Comparison of ENCODE assay signal across 1 cellular context in the genomic region with DNA sequence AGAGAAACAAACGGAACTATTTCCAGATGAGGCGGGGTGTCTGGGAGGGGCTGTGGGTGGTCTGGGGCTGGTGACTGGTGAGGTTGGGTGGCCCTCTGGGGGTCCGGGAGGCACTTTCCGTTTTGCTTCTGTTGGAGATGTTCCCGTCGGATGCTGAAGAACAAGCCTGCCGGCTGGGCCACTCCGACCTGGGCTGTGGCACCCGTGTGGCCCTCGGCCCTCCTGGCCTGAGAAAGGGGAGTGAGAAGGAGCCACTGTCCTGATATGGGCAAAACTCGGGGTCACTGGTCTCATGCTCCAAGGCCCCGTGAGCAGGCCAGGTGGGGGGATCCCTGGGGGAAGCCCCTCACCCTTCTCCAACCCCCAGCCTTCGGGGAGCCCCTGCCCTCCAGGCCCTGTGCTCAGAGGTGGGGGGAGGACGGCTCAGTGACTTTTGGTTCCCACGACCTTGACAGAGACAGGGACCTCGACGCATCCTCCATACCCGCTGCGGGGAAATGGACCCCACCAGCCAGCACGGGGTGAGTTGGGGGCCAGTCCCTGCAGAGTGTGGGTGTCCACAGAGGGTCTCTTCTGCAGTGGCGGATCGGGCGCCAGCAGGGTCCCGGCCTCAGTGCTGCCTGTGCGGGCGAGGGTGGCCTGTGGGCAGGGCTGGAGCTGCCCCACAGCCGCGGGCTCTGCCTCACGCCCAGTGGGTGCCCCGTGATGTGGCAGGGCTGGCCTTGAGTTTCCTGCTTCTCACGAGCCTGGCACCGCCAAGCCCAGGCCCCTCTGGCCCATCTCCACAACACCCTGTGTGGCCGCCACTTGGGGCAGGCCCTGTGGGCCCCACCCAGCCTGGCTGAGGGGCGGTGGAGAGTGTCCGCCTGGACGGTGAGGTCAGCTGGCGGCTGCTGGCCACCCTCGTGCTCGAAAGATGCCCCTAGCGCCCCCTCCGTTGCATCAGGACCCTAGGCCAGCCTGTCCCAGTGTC.
TF ChIP-seq lines count a peak whose summit lies in the region.

No MANE protein-coding gene starts in this region.

TF ChIP-seq in GM12878, 131 proteins besides CTCF, POLR2A, EP300 and RAD21:
- TF ChIP-seq SREBF2 (IDR thresholded peaks at IDR 0.05; ENCODE audit: low read length) (no peak), GABPA (IDR thresholded peaks at IDR 0.05; ENCODE audit: low read depth) (no peak), GATAD2B (conservative IDR thresholded peaks at IDR 0.05; ENCODE audit: low read depth) (0 out of 2 replicates have a peak, but pooled peaks have one; percentile 18)
